In the genomic region with DNA sequence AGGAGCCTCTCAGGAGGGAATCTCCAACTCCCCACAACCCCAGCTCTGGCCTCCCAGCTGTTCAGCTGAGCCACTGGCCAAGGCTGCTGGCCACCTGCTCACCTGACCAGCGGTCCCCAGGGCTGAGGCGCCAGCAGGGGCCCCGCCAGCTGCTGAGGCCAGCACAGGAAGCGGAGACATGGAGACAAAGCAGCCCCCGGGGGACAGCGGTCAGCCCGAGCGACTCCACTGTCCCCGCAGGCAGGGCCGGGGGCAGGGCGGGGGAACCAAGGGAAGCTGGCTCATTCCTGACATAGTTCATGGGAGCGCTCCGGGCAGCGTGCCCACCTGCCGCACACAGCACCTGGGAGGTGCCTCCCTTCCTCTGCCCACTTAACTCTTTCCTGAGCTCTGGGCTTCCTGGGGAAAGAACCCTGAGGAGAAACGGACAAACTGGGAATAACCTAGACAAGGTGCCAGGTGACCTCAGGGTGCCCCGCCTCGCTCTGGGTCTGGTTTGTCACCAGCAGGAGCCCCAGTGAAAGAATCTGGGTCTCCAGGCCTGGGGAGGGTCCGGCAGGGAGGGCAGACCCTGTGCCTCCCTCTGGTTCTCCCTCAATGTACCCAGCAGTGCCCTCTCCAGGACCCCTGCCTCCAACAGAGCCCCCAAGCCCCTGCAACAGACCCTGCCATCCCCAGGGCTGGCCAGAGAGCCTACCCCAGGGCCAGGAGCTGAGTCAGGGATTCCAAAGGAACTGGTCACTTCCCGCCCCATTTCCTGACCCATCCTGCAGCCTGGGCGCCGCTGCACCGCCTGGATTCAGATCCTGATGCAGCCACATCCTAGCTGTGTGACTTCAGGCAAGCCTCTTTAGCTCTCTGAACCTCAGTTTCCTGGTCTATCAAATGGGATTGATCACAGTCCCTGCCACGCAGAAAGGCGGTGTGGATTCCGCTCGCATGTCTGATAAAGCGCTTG, we compare ENCODE assay signal across 8 cellular contexts. TPM values are rescaled to one million over a fixed set of nuclear protein-coding genes. Genes with fewer than 3 reads are reported as not detected.
DNase-seq lines count a peak whose midpoint lies in the region; ATAC-seq lines count a peak whose summit lies in the region.

No MANE protein-coding gene starts in this region.

- 22% methylated on average over 28 of the region's 28 CpGs for WGBS in right cardiac atrium

- H3K9me3 ChIP-seq in right cardiac atrium (ENCODE audit: control insufficient read depth, low read length): no peaks in the 10 kb centered on the region

- H3K4me3 ChIP-seq in right cardiac atrium (ENCODE audit: low read length): no peak overlapping the region
- H3K4me3 ChIP-seq in skin epidermis: peak overlapping the region in 3 of 7 experiments; percentile 7 to 26 (median 17)

- no peaks in the 10 kb centered on the region for H3K27me3 ChIP-seq in right cardiac atrium (ENCODE audit: control insufficient read depth, insufficient read depth)

- DNase-seq in HK-2 (ENCODE audit: unreplicated experiment) (peak; percentile 92), amniotic epithelial cell (ENCODE audit: low read depth) (peak; percentile 84), right cardiac atrium (peak; percentile 84 to 94 (median 93)), SIG-M5 treated with dmso at 0.1 percent for 504 hours (lab: John Stamatoyannopoulos, UW; ENCODE audit: unreplicated experiment) (no peak), NCI-H446 treated with DMSO at 0.1 percent for 48 hours (lab: John Stamatoyannopoulos, UW) (no peak), NCI-H128 (lab: John Stamatoyannopoulos, UW; ENCODE audit: unreplicated experiment) (no peak)
- DNase-seq in activated naive CD4-positive, alpha-beta T cell treated with anti-CD3 and anti-CD28 coated beads, Interleukin-2, amount 50 U/mL, for 16 hours: no peak

- H3K27ac ChIP-seq in right cardiac atrium (ENCODE audit: low read length) (peak overlapping the region; percentile 99), skin epidermis (peak overlapping the region in 20 of 21 experiments; percentile 9 to 83 (median 74))

- H3K4me1 ChIP-seq in right cardiac atrium (ENCODE audit: control insufficient read depth, insufficient read depth, low read length): peaks cover 39% of the 10 kb centered on the region

- intact Hi-C loops in right cardiac atrium (cut with DNase I): no loop called here

- peak; percentile 64 to 81 for ATAC-seq in right cardiac atrium

RNA-seq across cellular contexts. Expression of a gene that starts 10.6 kb away (rescaled TPM):
- total RNA-seq in right cardiac atrium: 10 to 100 TPM in 2 of 4 donors, 1 to 10 TPM in 2; 6.4 to 15.7 (median 9.8) TPM
- 8.6 TPM for polyA plus RNA-seq in right cardiac atrium

Comparison
In these comparisons a context has a peak if more than half of its experiments do, and no peak if none do; other contexts are left out.
1. DNase-seq: peak in HK-2 (single experiment), amniotic epithelial cell (single experiment) and right cardiac atrium (3 of 3); none in activated naive CD4-positive, alpha-beta T cell treated with anti-CD3 and anti-CD28 coated beads, Interleukin-2, amount 50 U/mL, for 16 hours (single experiment), SIG-M5 treated with dmso at 0.1 percent for 504 hours (single experiment), NCI-H446 treated with DMSO at 0.1 percent for 48 hours (single experiment) and NCI-H128 (single experiment).